Comparison of ENCODE assay signal across 18 cellular contexts in the genomic region with DNA sequence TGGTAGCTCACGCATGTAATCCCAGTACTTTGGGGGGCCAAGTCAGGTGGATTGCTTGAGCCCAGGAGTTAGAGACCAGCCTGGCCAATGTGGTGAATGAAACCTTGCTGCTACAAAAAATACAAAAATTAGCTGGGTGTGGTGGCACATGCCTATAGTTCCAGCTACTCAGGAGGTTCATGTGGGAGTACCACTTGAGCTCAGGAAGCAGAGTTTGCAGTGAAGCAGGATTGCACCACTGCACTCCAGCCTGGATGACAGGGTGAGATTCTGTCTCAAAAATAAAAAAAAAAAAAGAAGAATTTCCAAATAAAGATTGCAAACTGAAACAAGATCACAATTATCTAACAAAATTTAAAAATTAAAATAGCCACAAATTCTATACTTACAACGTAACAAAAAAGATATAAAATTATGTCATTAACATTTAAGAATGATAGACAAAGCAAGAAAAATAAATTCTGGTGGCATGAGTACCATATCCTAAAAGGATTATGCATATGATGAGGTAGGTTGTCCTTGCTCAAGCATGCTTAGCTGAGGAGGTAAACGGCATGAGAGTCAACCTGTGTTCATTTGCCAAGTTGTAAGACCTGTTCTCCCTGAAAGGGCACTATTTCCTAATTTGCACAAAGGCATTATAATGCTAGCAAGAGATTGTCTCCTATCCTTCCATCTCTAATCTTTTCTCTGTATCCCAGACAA. TPM values are rescaled to one million over a fixed set of nuclear protein-coding genes. Genes with fewer than 3 reads are reported as not detected.
DNase-seq lines count a peak whose midpoint lies in the region; ATAC-seq and TF ChIP-seq lines count a peak whose summit lies in the region.
"Had no signal": no experiment of that assay in that cellular context is flagged by ENCODE, and none has a peak within 500 bp of the region (broad histone marks: within the 10 kb centered on the region; RNA-seq: fewer than 3 reads in every experiment).

No MANE protein-coding gene starts in this region.

- TF ChIP-seq CTCF in mesothelial cell of epicardium (IDR thresholded peaks at IDR 0.05; ENCODE audit: unreplicated experiment) = no peak

- H3K27me3 Mint-ChIP-seq in mesothelial cell of epicardium (ENCODE audit: low read depth) = no peaks in the 10 kb centered on the region
- no peaks in the 10 kb centered on the region for H3K27me3 Mint-ChIP-seq in activated T-helper 17 cell treated with anti-CD3 and anti-CD28 coated beads, Interleukin-2, amount 50 U/mL, for 72 hours

- DNase-seq in GF-D8 (lab: John Stamatoyannopoulos, UW) (peak; percentile 39), NCI-H1048 (lab: John Stamatoyannopoulos, UW) (peak; percentile 15), epithelial cell of prostate (ENCODE audit: low read depth, low spot score) (peak; percentile 70), mesothelial cell of epicardium (ENCODE audit: low spot score in 2 of 2, unreplicated experiment in 2 of 2) (no peak), amniotic stem cell (lab: John Stamatoyannopoulos, UW) (no peak)
- DNase-seq: activated CD4-positive, alpha-beta T cell treated with anti-CD3 and anti-CD28 coated beads for 4 hours; activated T-cell treated with anti-CD3 and anti-CD28 coated beads for 4 hours; heart right ventricle; left ventricle myocardium inferior; NCI-H1092 treated with DMSO at 0.1 percent for 48 hours; NCI-H446; nephron progenitor cell; T-helper 2 cell; testis had no signal

- H3K4me3 Mint-ChIP-seq in mesothelial cell of epicardium = no peak overlapping the region
- H3K4me3 Mint-ChIP-seq in activated T-helper 17 cell treated with anti-CD3 and anti-CD28 coated beads, Interleukin-2, amount 50 U/mL, for 72 hours = no peak overlapping the region
- H3K4me3 Mint-ChIP-seq: nephron progenitor cell had no signal

- H3K4me1 Mint-ChIP-seq in mesothelial cell of epicardium = peaks cover 16% of the 10 kb centered on the region
- H3K4me1 Mint-ChIP-seq in activated T-helper 17 cell treated with anti-CD3 and anti-CD28 coated beads, Interleukin-2, amount 50 U/mL, for 72 hours = peaks cover 8% of the 10 kb centered on the region

- peaks cover 8% of the 10 kb centered on the region for H3K36me3 Mint-ChIP-seq in mesothelial cell of epicardium
- H3K36me3 Mint-ChIP-seq in activated T-helper 17 cell treated with anti-CD3 and anti-CD28 coated beads, Interleukin-2, amount 50 U/mL, for 72 hours (ENCODE audit: low read depth) = peaks cover 21% of the 10 kb centered on the region

- H3K9me3 Mint-ChIP-seq in mesothelial cell of epicardium = no peaks in the 10 kb centered on the region
- no peaks in the 10 kb centered on the region for H3K9me3 Mint-ChIP-seq in activated T-helper 17 cell treated with anti-CD3 and anti-CD28 coated beads, Interleukin-2, amount 50 U/mL, for 72 hours
- H3K9me3 Mint-ChIP-seq: nephron progenitor cell had no signal

- peak overlapping the region; percentile 36 for H3K27ac ChIP-seq in epithelial cell of prostate
- H3K27ac ChIP-seq: BLaER1 treated with 17β-estradiol and CSF1 and Interleukin-3, amounts not matched to agents 10 nM and 100 nM; heart right ventricle; left ventricle myocardium inferior; testis had no signal

- no peak for ATAC-seq in HG03439 (IDR thresholded peaks at IDR 0.05; ENCODE audit: unreplicated experiment)
- no peak for ATAC-seq in activated T-helper 17 cell treated with anti-CD3 and anti-CD28 coated beads, Interleukin-2, amount 50 U/mL, for 72 hours (replicated peaks)
- ATAC-seq in HG02610 (IDR thresholded peaks at IDR 0.05; ENCODE audit: unreplicated experiment) = no peak
- ATAC-seq: heart right ventricle had no signal

- peak overlapping the region; percentile 76 for H3K27ac Mint-ChIP-seq in mesothelial cell of epicardium
- H3K27ac Mint-ChIP-seq in activated T-helper 17 cell treated with anti-CD3 and anti-CD28 coated beads, Interleukin-2, amount 50 U/mL, for 72 hours = no peak overlapping the region
- H3K27ac Mint-ChIP-seq: nephron progenitor cell had no signal

RNA-seq across cellular contexts. Expression of a gene that starts 20.2 kb away (rescaled TPM):
- 19.8 to 23.1 TPM (median 20.6 TPM) in 3 replicates for total RNA-seq in mesothelial cell of epicardium
- 10 to 100 TPM; 10.0 to 15.4 TPM for total RNA-seq in activated T-helper 17 cell treated with anti-CD3 and anti-CD28 coated beads, Interleukin-2, amount 50 U/mL, for 72 hours

RNA-seq across cellular contexts. Expression of a gene that starts 42.2 kb away (rescaled TPM):
- total RNA-seq in mesothelial cell of epicardium = 28.7 to 31.1 TPM (median 30.8 TPM) in 3 replicates
- total RNA-seq in activated T-helper 17 cell treated with anti-CD3 and anti-CD28 coated beads, Interleukin-2, amount 50 U/mL, for 72 hours = 10 to 100 TPM; 26.6 to 28.8 TPM

RNA-seq across cellular contexts. Expression of a gene that starts 43.9 kb away (rescaled TPM):
- 104 to 122 TPM (median 114 TPM) in 3 replicates for total RNA-seq in mesothelial cell of epicardium
- total RNA-seq in activated T-helper 17 cell treated with anti-CD3 and anti-CD28 coated beads, Interleukin-2, amount 50 U/mL, for 72 hours = 100 to 1,000 TPM; 105 to 129 TPM

Comparison
In these comparisons a context has a peak if more than half of its experiments do, and no peak if none do; other contexts are left out.
1. DNase-seq: peak in GF-D8 (single experiment), NCI-H1048 (single experiment) and epithelial cell of prostate (single experiment); none in mesothelial cell of epicardium (0 of 2) and amniotic stem cell (single experiment).